In genomic region chr7:26293569-26294308, GRCh38 we compare ENCODE assay signal across 8 cellular contexts. TPM values are rescaled to one million over a fixed set of nuclear protein-coding genes. Genes with fewer than 3 reads are reported as not detected.
A peak's percentile ranks its signal among the peaks of the same experiment; 100 is the strongest.
DNase-seq lines count a peak whose midpoint lies in the region; ATAC-seq and TF ChIP-seq lines count a peak whose summit lies in the region.

No MANE protein-coding gene starts in this region.

- H3K27ac ChIP-seq in thoracic aorta, result peak overlapping the region in 1 of 2 donors; percentile 8
- no peak overlapping the region for H3K27ac ChIP-seq in substantia nigra (ENCODE audit: low read depth, low read length, poor library complexity, severe bottlenecking)

- H3K27ac Mint-ChIP-seq in immature natural killer cell (peak overlapping the region; percentile 89 to 98 (median 95)), nephron progenitor cell (no peak overlapping the region)

- peaks cover 53 to 64% of the 10 kb centered on the region in 2 donors for H3K4me1 Mint-ChIP-seq in immature natural killer cell
- peaks cover 13% of the 10 kb centered on the region for H3K4me1 Mint-ChIP-seq in nephron progenitor cell

- peak; percentile 12 for DNase-seq in activated CD4-positive, alpha-beta T cell treated with anti-CD3 and anti-CD28 coated beads for 1 hour
- DNase-seq in immature natural killer cell, result peak; percentile 81 to 82 (median 82)
- no peak for DNase-seq in thoracic aorta (ENCODE audit: low spot score)
- DNase-seq in iPS-NIHi11 (ENCODE audit: low spot score), result no peak
- DNase-seq in nephron progenitor cell, result no peak
- no peak for DNase-seq in substantia nigra (lab: John Stamatoyannopoulos, UW)

- TF ChIP-seq CTCF in thoracic aorta (IDR thresholded peaks at IDR 0.05), result no peak
- TF ChIP-seq CTCF in nephron progenitor cell (IDR thresholded peaks at IDR 0.05), result no peak

- ATAC-seq in GM19351 (IDR thresholded peaks at IDR 0.05; ENCODE audit: unreplicated experiment), result peak; percentile 70
- peak; percentile 64 for ATAC-seq in HG03342 (IDR thresholded peaks at IDR 0.05; ENCODE audit: unreplicated experiment)
- ATAC-seq in thoracic aorta (ENCODE audit: insufficient number of reproducible peaks, low FRiP score, low read depth), result no peak

- H3K36me3 Mint-ChIP-seq in immature natural killer cell (peaks cover 0 to 3% (median under 1%) of the 10 kb centered on the region in 3 donors), nephron progenitor cell (ENCODE audit: low read depth) (peaks cover 2% of the 10 kb centered on the region)

- H3K4me3 Mint-ChIP-seq in immature natural killer cell (peak overlapping the region; percentile 79 to 94 (median 93)), nephron progenitor cell (no peak overlapping the region)

- H3K27me3 ChIP-seq in thoracic aorta (replicated peaks; ENCODE audit: insufficient read depth), result no peaks in the 10 kb centered on the region

- H3K36me3 ChIP-seq in thoracic aorta, result no peaks in the 10 kb centered on the region

- H3K4me3 ChIP-seq in thoracic aorta, result peak overlapping the region; percentile 41

- no peaks in the 10 kb centered on the region for H3K4me1 ChIP-seq in thoracic aorta (ENCODE audit: control insufficient read depth in 1 of 2, low read depth in 2 of 2)

- H3K27me3 Mint-ChIP-seq in immature natural killer cell (ENCODE audit: low read depth in 3 of 3) (peaks cover 2 to 10% (median 8%) of the 10 kb centered on the region in 3 donors), nephron progenitor cell (ENCODE audit: low read depth, poor library complexity) (peaks cover 6% of the 10 kb centered on the region)

- H3K9me3 Mint-ChIP-seq in immature natural killer cell, result no peaks in the 10 kb centered on the region
- H3K9me3 Mint-ChIP-seq in nephron progenitor cell, result peaks cover 3% of the 10 kb centered on the region

- no peaks in the 10 kb centered on the region for H3K9me3 ChIP-seq in thoracic aorta

RNA-seq across cellular contexts. Expression of gene SNX10, which starts 2.1 kb away (rescaled TPM):
- polyA plus RNA-seq in immature natural killer cell, result 10 to 100 TPM; 50.1 to 54.3 (median 51.8) TPM
- 1 to 10 TPM; 2.3 to 5.6 TPM for total RNA-seq in thoracic aorta

Comparison
In these comparisons a context has a peak if more than half of its experiments do, and no peak if none do; other contexts are left out.
1. DNase-seq: peak in activated CD4-positive, alpha-beta T cell treated with anti-CD3 and anti-CD28 coated beads for 1 hour (single experiment) and immature natural killer cell (3 of 3); none in thoracic aorta (single experiment), iPS-NIHi11 (single experiment), nephron progenitor cell (single experiment) and substantia nigra (0 of 49).